Comparison of ENCODE assay signal across 21 cellular contexts in the genomic region with DNA sequence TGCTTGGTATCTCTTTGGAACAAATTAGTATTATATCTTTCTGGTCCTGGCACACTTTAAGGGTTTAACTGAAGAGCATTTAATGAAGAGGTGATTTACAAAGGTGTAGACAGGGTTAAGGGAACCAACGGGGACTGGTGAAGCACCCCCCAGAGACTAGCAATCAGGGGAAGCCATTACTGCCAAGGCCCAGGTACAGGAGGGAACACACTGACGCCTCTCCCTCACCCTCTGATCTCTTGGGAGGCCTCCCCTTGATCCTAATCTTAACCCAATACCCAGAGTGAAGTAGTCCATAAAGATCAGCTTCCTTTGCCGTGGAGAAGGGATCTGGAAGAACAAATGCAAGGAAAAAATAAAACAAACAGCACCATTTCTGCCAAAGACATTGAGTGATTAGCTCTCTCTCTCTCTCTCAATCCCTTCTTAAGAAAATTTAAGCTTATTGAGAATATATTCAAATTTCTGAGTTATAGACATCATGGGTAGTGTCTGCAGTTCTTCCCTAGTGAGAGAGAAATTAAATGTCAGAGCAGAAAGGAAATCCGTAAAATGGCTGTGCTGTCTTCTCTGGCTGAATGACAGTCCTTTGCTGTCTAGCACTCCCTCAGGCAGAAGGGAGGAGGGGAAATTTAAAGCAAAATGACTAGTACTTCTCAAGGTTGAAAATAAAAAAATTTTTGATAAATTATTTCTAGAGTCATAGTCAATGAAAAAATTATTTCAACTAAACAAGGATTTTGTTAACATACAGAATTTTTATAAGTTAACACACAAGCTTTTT. TPM values are rescaled to one million over a fixed set of nuclear protein-coding genes. Genes with fewer than 3 reads are reported as not detected.
A peak's percentile ranks its signal among the peaks of the same experiment; 100 is the strongest.
DNase-seq lines count a peak whose midpoint lies in the region; ATAC-seq, FAIRE-seq and TF ChIP-seq lines count a peak whose summit lies in the region.
"Had no signal": no experiment of that assay in that cellular context is flagged by ENCODE, and none has a peak within 500 bp of the region (broad histone marks: within the 10 kb centered on the region; RNA-seq: fewer than 3 reads in every experiment).

No MANE protein-coding gene starts in this region.

- POLR2A ChIA-PET in HEK293 (lab: Yijun Ruan, JAX) (no interaction called here), GM12878 (lab: Charles Lee) (interaction anchor here (1.3 to 11.0 kb wide), 2 partner anchors 15 to 19 kb away, joined by 10 to 144 read pairs; no protein-coding TSS in a partner anchor)

- H3K36me3 ChIP-seq in HEK293 (ENCODE audit: control insufficient read depth in 2 of 2, insufficient read depth in 1 of 2, low read length in 2 of 2) (peaks cover 0 to 11% of the 10 kb centered on the region in 2 experiments; a peak in 1 of 3 replicates), GM12878 (ENCODE audit: control insufficient read depth in 2 of 2, insufficient read depth in 2 of 2, low read length in 1 of 2) (no peaks in the 10 kb centered on the region), pancreas (no peaks in the 10 kb centered on the region)
- H3K36me3 ChIP-seq: BLaER1 treated with 17β-estradiol and CSF1 and Interleukin-3, amounts not matched to agents 10 nM and 100 nM; colonic mucosa had no signal

- H3K4me1 ChIP-seq in HEK293 (ENCODE audit: control insufficient read depth, insufficient read depth, low read length) (no peaks in the 10 kb centered on the region), GM12878 (ENCODE audit: control insufficient read depth, insufficient read depth, low read length) (peaks cover 40% of the 10 kb centered on the region), pancreas (no peaks in the 10 kb centered on the region)
- H3K4me1 ChIP-seq: colonic mucosa, gastroesophageal sphincter, tibial nerve had no signal

- SMC1A ChIA-PET in GM12878 (lab: Charles Lee; ENCODE audit: uncharacterized antibody, unreplicated experiment) = interaction anchor here (1.3 to 8.0 kb wide), 6 partner anchors 9 to 188 kb away, joined by 6 to 206 read pairs (median 13); no protein-coding TSS in a partner anchor

- TF ChIP-seq POLR2A in GM12878 (IDR thresholded peaks at IDR 0.05; ENCODE audit: low read depth, low read length) = no peak

- no peaks in the 10 kb centered on the region for H3K79me2 ChIP-seq in GM12878 (ENCODE audit: control insufficient read depth, insufficient read depth, low read length)

- DNase-seq in OCI-M1 (lab: John Stamatoyannopoulos, UW) (peak; percentile 36), GM12878 (ENCODE audit: low read depth, low spot score) (no peak), pancreas (no peak), T-helper 1 cell (no peak)
- no peak for DNase-seq in natural killer cell treated with Interleukin-12 subunit alpha and Interleukin-12 subunit beta and Interleukin-15 and Interleukin-18, amount 100 ng/mL, for 72 hours (ENCODE audit: low spot score)
- DNase-seq: activated naive CD4-positive, alpha-beta T cell treated with anti-CD3 and anti-CD28 coated beads for 36 hours; colonic mucosa; DMS53; left ventricle myocardium superior; NCI-H1092 treated with DMSO at 0.1 percent for 48 hours; NCI-H2171 treated with DMSO at 0.1 percent for 48 hours; NCI-H774 had no signal

- FAIRE-seq in GM12878 (lab: Jason Lieb, UNC) (no peak), pancreas (lab: Jason Lieb, UNC) (no peak)
- FAIRE-seq: H54 had no signal

- H3K4me3 ChIP-seq in HEK293 (ENCODE audit: low read depth, low read length) (no peak overlapping the region), GM12878 (no peak overlapping the region), pancreas (no peak overlapping the region)
- H3K4me3 ChIP-seq: BLaER1 treated with 17β-estradiol and CSF1 and Interleukin-3, amounts not matched to agents 10 nM and 100 nM; colonic mucosa; gastroesophageal sphincter; tibial nerve had no signal

- H3K9me3 ChIP-seq in HEK293 (ENCODE audit: control insufficient read depth, insufficient read depth, low read depth, low read length) (no peaks in the 10 kb centered on the region), GM12878 (replicated peaks; ENCODE audit: control insufficient read depth, insufficient read depth, low read length) (peaks cover under 1% of the 10 kb centered on the region; the same call in 1 of the 3 replicates), pancreas (no peaks in the 10 kb centered on the region)
- H3K9me3 ChIP-seq: colonic mucosa, tibial nerve had no signal

- WGBS in GM12878 (ENCODE audit: insufficient coverage, insufficient replicate concordance, low lambda C conversion rate, missing lambda C conversion rate) = 83% methylated on average over 4 of the region's 4 CpGs
- WGBS in pancreas, 2 donors = 80 to 83% methylated on average over 4 of the region's 4 CpGs

- H3K36me3 Mint-ChIP-seq in natural killer cell treated with Interleukin-12 subunit alpha and Interleukin-12 subunit beta and Interleukin-15 and Interleukin-18, amount 100 ng/mL, for 72 hours = peaks cover 7% of the 10 kb centered on the region
- H3K36me3 Mint-ChIP-seq: stimulated activated memory B cell treated with anti-CD40 and anti-IgM and Interleukin-4, amounts not matched to agents 10 μg/mL and 1 μg/mL and 100 μg/mL, for 72 hours had no signal

- RAD21 ChIA-PET in GM12878 (lab: Charles Lee; ENCODE audit: unreplicated experiment) = interaction anchor here (1.6 to 12.3 kb wide), 3 partner anchors 17 to 43 kb away, joined by 3 to 254 read pairs (median 76); a partner anchor contains a TSS

- H3K4me1 Mint-ChIP-seq in natural killer cell treated with Interleukin-12 subunit alpha and Interleukin-12 subunit beta and Interleukin-15 and Interleukin-18, amount 100 ng/mL, for 72 hours (ENCODE audit: low read depth in 2 of 2) = peaks cover 54 to 76% of the 10 kb centered on the region in 2 donors

- TF ChIP-seq EP300 in GM12878 (IDR thresholded peaks at IDR 0.05; ENCODE audit: borderline replicate concordance in 1 of 2, control insufficient read depth in 1 of 2, low read depth in 2 of 2, low read length in 2 of 2) = no peak

- H3K27me3 Mint-ChIP-seq in natural killer cell treated with Interleukin-12 subunit alpha and Interleukin-12 subunit beta and Interleukin-15 and Interleukin-18, amount 100 ng/mL, for 72 hours = no peaks in the 10 kb centered on the region

- H3K27me3 ChIP-seq in GM12878 (replicated peaks in 1 of 2; ENCODE audit: control insufficient read depth in 2 of 2, insufficient read depth in 2 of 2, low read length in 1 of 2) = no peaks in the 10 kb centered on the region
- no peaks in the 10 kb centered on the region for H3K27me3 ChIP-seq in pancreas
- H3K27me3 ChIP-seq: BLaER1 treated with 17β-estradiol and CSF1 and Interleukin-3, amounts not matched to agents 10 nM and 100 nM; colonic mucosa; gastroesophageal sphincter; tibial nerve had no signal

- H3K4me2 ChIP-seq in GM12878 (ENCODE audit: control insufficient read depth, insufficient read depth) = no peak overlapping the region
- H3K4me2 ChIP-seq: BLaER1 treated with 17β-estradiol and CSF1 and Interleukin-3, amounts not matched to agents 10 nM and 100 nM had no signal

- CTCF ChIA-PET in HEK293 (lab: Yijun Ruan, JAX) (interaction anchor here (0.7 to 1.0 kb wide), 3 partner anchors 124 to 196 kb away, joined by 3 to 6 read pairs (median 4); no protein-coding TSS in a partner anchor), GM12878 (lab: Yijun Ruan, JAX) (interaction anchor here (0.6 to 12.4 kb wide), 9 partner anchors 9 to 1035 kb away, joined by 3 to 153 read pairs (median 5); no protein-coding TSS in a partner anchor)

- no peak overlapping the region for H3K9ac ChIP-seq in GM12878 (ENCODE audit: control insufficient read depth, insufficient read depth, low read length)
- H3K9ac ChIP-seq: BLaER1 treated with 17β-estradiol and CSF1 and Interleukin-3, amounts not matched to agents 10 nM and 100 nM had no signal

- no peak overlapping the region for H2AFZ ChIP-seq in GM12878 (ENCODE audit: control insufficient read depth, low read depth, low read length)

- no peak overlapping the region for H3K27ac ChIP-seq in HEK293 (ENCODE audit: extremely low read depth, low read depth, low read length)
- no peak overlapping the region for H3K27ac ChIP-seq in GM12878 (ENCODE audit: control insufficient read depth, insufficient read depth)
- no peak overlapping the region for H3K27ac ChIP-seq in pancreas
- H3K27ac ChIP-seq: BLaER1 treated with 17β-estradiol and CSF1 and Interleukin-3, amounts not matched to agents 10 nM and 100 nM; colonic mucosa; epithelial cell of prostate; gastroesophageal sphincter; RWPE1; tibial nerve had no signal

- BruUV-seq in GM12878 (replicated peaks; lab: Mats Ljungman, UMichigan) = no TSS peak

- TF ChIP-seq CTCF in HEK293 (tag by site-specific recombination; IDR thresholded peaks at IDR 0.05) = no peak
- TF ChIP-seq CTCF in GM12878 (IDR thresholded peaks at IDR 0.05 in 2 of 3, conservative IDR thresholded peaks at IDR 0.05 in 1 of 3; ENCODE audit: control insufficient read depth in 2 of 3, extremely low read depth in 1 of 3, insufficient read depth in 1 of 3, low read depth in 3 of 3, low read length in 3 of 3) = no peak
- no peak for TF ChIP-seq CTCF in pancreas (IDR thresholded peaks at IDR 0.05)

- in situ Hi-C loops in GM12878 (cut with MboI) = no loop called here

- no peaks in the 10 kb centered on the region for H4K20me1 ChIP-seq in GM12878 (ENCODE audit: control insufficient read depth, insufficient read depth)
- H4K20me1 ChIP-seq: BLaER1 treated with 17β-estradiol and CSF1 and Interleukin-3, amounts not matched to agents 10 nM and 100 nM had no signal

- H3K4me3 Mint-ChIP-seq in natural killer cell treated with Interleukin-12 subunit alpha and Interleukin-12 subunit beta and Interleukin-15 and Interleukin-18, amount 100 ng/mL, for 72 hours = peak overlapping the region; percentile 55
- H3K4me3 Mint-ChIP-seq: activated naive CD4-positive, alpha-beta T cell treated with anti-CD3 and anti-CD28 coated beads for 36 hours; stimulated activated memory B cell treated with anti-CD40 and anti-IgM and Interleukin-4, amounts not matched to agents 10 μg/mL and 1 μg/mL and 100 μg/mL, for 72 hours had no signal

- intact Hi-C loops in GM12878 (cut with micrococcal nuclease; ENCODE audit: unreplicated experiment) (loop anchor here (10.0 kb wide), 1 partner anchor 331 kb away; a partner anchor contains a TSS), pancreas (cut with DNase I) (no loop called here)

- ATAC-seq in GM12878 (no peak), pancreas (no peak), GM21786 (IDR thresholded peaks at IDR 0.05; ENCODE audit: unreplicated experiment) (no peak)
- no peak for ATAC-seq in natural killer cell treated with Interleukin-12 subunit alpha and Interleukin-12 subunit beta and Interleukin-15 and Interleukin-18, amount 100 ng/mL, for 72 hours
- ATAC-seq: gastroesophageal sphincter; left ventricle myocardium superior; stimulated activated memory B cell treated with anti-CD40 and anti-IgM and Interleukin-4, amounts not matched to agents 10 μg/mL and 1 μg/mL and 100 μg/mL, for 72 hours had no signal

- H3K27ac Mint-ChIP-seq in natural killer cell treated with Interleukin-12 subunit alpha and Interleukin-12 subunit beta and Interleukin-15 and Interleukin-18, amount 100 ng/mL, for 72 hours = peak overlapping the region; percentile 88
- H3K27ac Mint-ChIP-seq: activated naive CD4-positive, alpha-beta T cell treated with anti-CD3 and anti-CD28 coated beads for 36 hours; stimulated activated memory B cell treated with anti-CD40 and anti-IgM and Interleukin-4, amounts not matched to agents 10 μg/mL and 1 μg/mL and 100 μg/mL, for 72 hours had no signal

- H3K9me3 Mint-ChIP-seq in natural killer cell treated with Interleukin-12 subunit alpha and Interleukin-12 subunit beta and Interleukin-15 and Interleukin-18, amount 100 ng/mL, for 72 hours = no peaks in the 10 kb centered on the region
- H3K9me3 Mint-ChIP-seq: activated naive CD4-positive, alpha-beta T cell treated with anti-CD3 and anti-CD28 coated beads for 36 hours; stimulated activated memory B cell treated with anti-CD40 and anti-IgM and Interleukin-4, amounts not matched to agents 10 μg/mL and 1 μg/mL and 100 μg/mL, for 72 hours had no signal

- no peak for TF ChIP-seq RAD21 in GM12878 (IDR thresholded peaks at IDR 0.05; ENCODE audit: insufficient read depth, low read depth, low read length)

RNA-seq across cellular contexts. Expression of a gene that starts 20.0 kb away (rescaled TPM):
- total RNA-seq in GM12878 (2013; cell fraction: nucleolus; rRNA removed) = 103 and 104 TPM in 2 replicates
- total RNA-seq in GM12878 (2014; rRNA removed) = 5.8 and 7.2 TPM in 2 replicates
- total RNA-seq in GM12878 (2014; rRNA removed; fragmentation: Illumina TruSeq; extraction: Trizol) = 6.0 and 6.4 TPM in 2 replicates
- 7.3 and 7.4 TPM in 2 replicates for total RNA-seq in GM12878 (2021)
- 1.9 TPM for polyA plus RNA-seq in GM12878 (2011; ENCODE audit: low read depth)
- polyA plus RNA-seq in GM12878 (2011; rRNA removed) = 74.6 and 75.4 TPM in 2 replicates
- 78.9 and 79.2 TPM in 2 replicates for polyA plus RNA-seq in GM12878 (2011; cell fraction: cytosol; rRNA removed)
- polyA plus RNA-seq in GM12878 (2011; cell fraction: nucleus; rRNA removed) = 21.8 and 24.3 TPM in 2 replicates
- polyA plus RNA-seq in GM12878 (2012) = 2.6 and 3.3 TPM in 2 replicates
- 8.9 and 9.2 TPM in 2 replicates for polyA plus RNA-seq in GM12878 (2014; fragmentation: Illumina TruSeq; extraction: Trizol)
- 1 to 10 TPM; 1.8 to 2.4 TPM for polyA plus RNA-seq in GM12878 (2014; fragmentation: Nextera tagmentation; extraction: Ambion mirVana)
- polyA plus RNA-seq in GM12878 (2014; rRNA removed) = 7.4 and 8.8 TPM in 2 replicates
- polyA plus RNA-seq in GM12878 (2016; fragmentation: Nextera tagmentation; extraction: Ambion mirVana) = 10 to 100 TPM; 25.4 to 26.2 TPM
- polyA minus RNA-seq in GM12878 (2011; rRNA and poly(A)+ RNA removed) = 78.2 and 81.0 TPM in 2 replicates
- polyA minus RNA-seq in GM12878 (2011; cell fraction: cytosol; rRNA and poly(A)+ RNA removed) = 20.8 and 24.8 TPM in 2 replicates
- 17.5 and 27.1 TPM in 2 replicates for polyA minus RNA-seq in GM12878 (2011; cell fraction: nucleus; rRNA and poly(A)+ RNA removed)
- total RNA-seq in natural killer cell treated with Interleukin-12 subunit alpha and Interleukin-12 subunit beta and Interleukin-15 and Interleukin-18, amount 100 ng/mL, for 72 hours = 10 to 100 TPM in 1 of 2 donors, 1 to 10 TPM in 1; 8.1 to 23.7 TPM
- total RNA-seq in pancreas = 10 to 100 TPM in 1 of 6 donors, 1 to 10 TPM in 3, under 1 TPM in 2; 0.51 to 15.0 (median 1.8) TPM
- polyA plus RNA-seq in pancreas = 1 to 10 TPM in 1 of 2 donors, under 1 TPM in 1; 0.38 to 1.9 TPM
